1 cellular context compared by ENCODE assay signal in the genomic region with DNA sequence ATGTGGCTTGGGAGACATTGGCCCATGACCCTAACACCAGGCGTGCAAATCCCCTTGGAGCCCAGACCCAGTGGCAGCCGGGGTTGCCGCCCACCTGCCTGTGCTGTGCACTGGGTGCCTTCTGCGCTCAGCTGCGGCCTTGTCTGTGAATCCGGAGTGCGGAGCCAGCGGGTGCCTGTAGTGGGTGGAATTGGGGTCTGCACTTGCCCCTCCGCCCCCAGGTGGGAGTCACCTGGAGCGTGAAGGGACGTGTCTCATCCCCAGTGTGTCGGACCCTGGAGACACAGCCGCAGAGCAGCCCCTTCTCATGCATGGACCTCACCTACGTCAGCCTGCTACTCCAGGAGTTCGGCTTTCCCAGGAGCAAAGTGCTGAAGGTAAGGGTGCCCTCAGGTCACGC.
TF ChIP-seq lines count a peak whose summit lies in the region.

No MANE protein-coding gene starts in this region.

TF ChIP-seq in HepG2, 621 proteins besides CTCF, POLR2A, EP300 and RAD21:
- TF ChIP-seq, protein P1, sequence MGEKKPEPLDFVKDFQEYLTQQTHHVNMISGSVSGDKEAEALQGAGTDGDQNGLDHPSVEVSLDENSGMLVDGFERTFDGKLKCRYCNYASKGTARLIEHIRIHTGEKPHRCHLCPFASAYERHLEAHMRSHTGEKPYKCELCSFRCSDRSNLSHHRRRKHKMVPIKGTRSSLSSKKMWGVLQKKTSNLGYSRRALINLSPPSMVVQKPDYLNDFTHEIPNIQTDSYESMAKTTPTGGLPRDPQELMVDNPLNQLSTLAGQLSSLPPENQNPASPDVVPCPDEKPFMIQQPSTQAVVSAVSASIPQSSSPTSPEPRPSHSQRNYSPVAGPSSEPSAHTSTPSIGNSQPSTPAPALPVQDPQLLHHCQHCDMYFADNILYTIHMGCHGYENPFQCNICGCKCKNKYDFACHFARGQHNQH (CRISPR knock-in tag; IDR thresholded peaks at IDR 0.05), result no peak
- TF ChIP-seq REL (CRISPR knock-in tag; conservative IDR thresholded peaks at IDR 0.05) (no peak), ATRX (CRISPR knock-in tag; IDR thresholded peaks at IDR 0.05; ENCODE audit: borderline replicate concordance) (no peak), RBM22 (optimal IDR thresholded peaks at IDR 0.05; ENCODE audit: low read length) (no peak), ZC3H4 (CRISPR knock-in tag; IDR thresholded peaks at IDR 0.05; ENCODE audit: borderline replicate concordance) (no peak), SNAI1 (CRISPR knock-in tag; IDR thresholded peaks at IDR 0.05; ENCODE audit: borderline replicate concordance) (no peak), POLR2AphosphoS5 (IDR thresholded peaks at IDR 0.05; ENCODE audit: low read depth, low read length) (peak; percentile 26; the same call in 1 of the 2 replicates), THAP11 (CRISPR knock-in tag; IDR thresholded peaks at IDR 0.05) (no peak), ZNF354B (CRISPR knock-in tag; IDR thresholded peaks at IDR 0.05) (no peak), KAT8 (CRISPR knock-in tag; IDR thresholded peaks at IDR 0.05) (no peak), AGO2 (optimal IDR thresholded peaks at IDR 0.05; ENCODE audit: low read depth, low read length) (peak; percentile 58), CENPT (CRISPR knock-in tag; IDR thresholded peaks at IDR 0.05; ENCODE audit: low read depth) (0 out of 2 replicates have a peak, but pooled peaks have one; percentile 27), ZNF768 (CRISPR knock-in tag; IDR thresholded peaks at IDR 0.05) (no peak), PPARG (CRISPR knock-in tag; conservative IDR thresholded peaks at IDR 0.05) (no peak), ZNF615 (CRISPR knock-in tag; IDR thresholded peaks at IDR 0.05; ENCODE audit: borderline replicate concordance) (no peak), PHB2 (IDR thresholded peaks at IDR 0.05; ENCODE audit: partially characterized antibody) (no peak), GTF3A (CRISPR knock-in tag; conservative IDR thresholded peaks at IDR 0.05) (no peak)
- TF ChIP-seq, protein P2, sequence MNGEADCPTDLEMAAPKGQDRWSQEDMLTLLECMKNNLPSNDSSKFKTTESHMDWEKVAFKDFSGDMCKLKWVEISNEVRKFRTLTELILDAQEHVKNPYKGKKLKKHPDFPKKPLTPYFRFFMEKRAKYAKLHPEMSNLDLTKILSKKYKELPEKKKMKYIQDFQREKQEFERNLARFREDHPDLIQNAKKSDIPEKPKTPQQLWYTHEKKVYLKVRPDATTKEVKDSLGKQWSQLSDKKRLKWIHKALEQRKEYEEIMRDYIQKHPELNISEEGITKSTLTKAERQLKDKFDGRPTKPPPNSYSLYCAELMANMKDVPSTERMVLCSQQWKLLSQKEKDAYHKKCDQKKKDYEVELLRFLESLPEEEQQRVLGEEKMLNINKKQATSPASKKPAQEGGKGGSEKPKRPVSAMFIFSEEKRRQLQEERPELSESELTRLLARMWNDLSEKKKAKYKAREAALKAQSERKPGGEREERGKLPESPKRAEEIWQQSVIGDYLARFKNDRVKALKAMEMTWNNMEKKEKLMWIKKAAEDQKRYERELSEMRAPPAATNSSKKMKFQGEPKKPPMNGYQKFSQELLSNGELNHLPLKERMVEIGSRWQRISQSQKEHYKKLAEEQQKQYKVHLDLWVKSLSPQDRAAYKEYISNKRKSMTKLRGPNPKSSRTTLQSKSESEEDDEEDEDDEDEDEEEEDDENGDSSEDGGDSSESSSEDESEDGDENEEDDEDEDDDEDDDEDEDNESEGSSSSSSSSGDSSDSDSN (CRISPR knock-in tag; IDR thresholded peaks at IDR 0.05), result 0 out of 2 replicates have a peak, but pooled peaks have one; percentile 0
- TF ChIP-seq, protein P3, sequence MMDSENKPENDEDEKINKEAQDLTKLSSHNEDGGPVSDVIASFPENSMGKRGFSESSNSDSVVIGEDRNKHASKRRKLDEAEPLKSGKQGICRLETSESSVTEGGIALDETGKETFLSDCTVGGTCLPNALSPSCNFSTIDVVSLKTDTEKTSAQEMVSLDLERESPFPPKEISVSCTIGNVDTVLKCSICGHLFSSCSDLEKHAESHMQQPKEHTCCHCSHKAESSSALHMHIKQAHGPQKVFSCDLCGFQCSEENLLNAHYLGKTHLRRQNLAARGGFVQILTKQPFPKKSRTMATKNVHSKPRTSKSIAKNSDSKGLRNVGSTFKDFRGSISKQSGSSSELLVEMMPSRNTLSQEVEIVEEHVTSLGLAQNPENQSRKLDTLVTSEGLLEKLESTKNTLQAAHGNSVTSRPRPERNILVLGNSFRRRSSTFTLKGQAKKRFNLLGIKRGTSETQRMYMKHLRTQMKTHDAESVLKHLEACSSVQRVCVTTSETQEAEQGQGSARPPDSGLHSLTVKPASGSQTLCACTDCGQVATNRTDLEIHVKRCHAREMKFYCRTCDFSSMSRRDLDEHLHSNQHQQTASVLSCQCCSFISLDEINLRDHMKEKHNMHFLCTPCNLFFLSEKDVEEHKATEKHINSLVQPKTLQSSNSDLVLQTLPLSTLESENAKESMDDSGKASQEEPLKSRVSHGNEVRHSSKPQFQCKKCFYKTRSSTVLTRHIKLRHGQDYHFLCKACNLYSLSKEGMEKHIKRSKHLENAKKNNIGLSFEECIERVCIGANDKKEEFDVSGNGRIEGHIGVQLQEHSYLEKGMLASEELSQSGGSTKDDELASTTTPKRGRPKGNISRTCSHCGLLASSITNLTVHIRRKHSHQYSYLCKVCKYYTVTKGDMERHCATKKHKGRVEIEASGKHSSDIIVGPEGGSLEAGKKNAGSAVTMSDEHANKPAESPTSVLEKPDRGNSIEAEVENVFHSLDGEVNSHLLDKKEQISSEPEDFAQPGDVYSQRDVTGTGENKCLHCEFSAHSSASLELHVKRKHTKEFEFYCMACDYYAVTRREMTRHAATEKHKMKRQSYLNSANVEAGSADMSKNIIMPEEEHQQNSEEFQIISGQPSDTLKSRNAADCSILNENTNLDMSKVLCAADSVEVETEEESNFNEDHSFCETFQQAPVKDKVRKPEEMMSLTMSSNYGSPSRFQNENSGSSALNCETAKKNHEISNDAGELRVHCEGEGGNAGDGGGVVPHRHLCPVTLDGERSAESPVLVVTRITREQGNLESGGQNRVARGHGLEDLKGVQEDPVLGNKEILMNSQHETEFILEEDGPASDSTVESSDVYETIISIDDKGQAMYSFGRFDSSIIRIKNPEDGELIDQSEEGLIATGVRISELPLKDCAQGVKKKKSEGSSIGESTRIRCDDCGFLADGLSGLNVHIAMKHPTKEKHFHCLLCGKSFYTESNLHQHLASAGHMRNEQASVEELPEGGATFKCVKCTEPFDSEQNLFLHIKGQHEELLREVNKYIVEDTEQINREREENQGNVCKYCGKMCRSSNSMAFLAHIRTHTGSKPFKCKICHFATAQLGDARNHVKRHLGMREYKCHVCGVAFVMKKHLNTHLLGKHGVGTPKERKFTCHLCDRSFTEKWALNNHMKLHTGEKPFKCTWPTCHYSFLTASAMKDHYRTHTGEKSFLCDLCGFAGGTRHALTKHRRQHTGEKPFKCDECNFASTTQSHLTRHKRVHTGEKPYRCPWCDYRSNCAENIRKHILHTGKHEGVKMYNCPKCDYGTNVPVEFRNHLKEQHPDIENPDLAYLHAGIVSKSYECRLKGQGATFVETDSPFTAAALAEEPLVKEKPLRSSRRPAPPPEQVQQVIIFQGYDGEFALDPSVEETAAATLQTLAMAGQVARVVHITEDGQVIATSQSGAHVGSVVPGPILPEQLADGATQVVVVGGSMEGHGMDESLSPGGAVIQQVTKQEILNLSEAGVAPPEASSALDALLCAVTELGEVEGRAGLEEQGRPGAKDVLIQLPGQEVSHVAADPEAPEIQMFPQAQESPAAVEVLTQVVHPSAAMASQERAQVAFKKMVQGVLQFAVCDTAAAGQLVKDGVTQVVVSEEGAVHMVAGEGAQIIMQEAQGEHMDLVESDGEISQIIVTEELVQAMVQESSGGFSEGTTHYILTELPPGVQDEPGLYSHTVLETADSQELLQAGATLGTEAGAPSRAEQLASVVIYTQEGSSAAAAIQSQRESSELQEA (CRISPR knock-in tag; IDR thresholded peaks at IDR 0.05; ENCODE audit: not compliant biosample characterization), result peak; percentile 29
